1 cellular context compared by ENCODE assay signal in the genomic region with DNA sequence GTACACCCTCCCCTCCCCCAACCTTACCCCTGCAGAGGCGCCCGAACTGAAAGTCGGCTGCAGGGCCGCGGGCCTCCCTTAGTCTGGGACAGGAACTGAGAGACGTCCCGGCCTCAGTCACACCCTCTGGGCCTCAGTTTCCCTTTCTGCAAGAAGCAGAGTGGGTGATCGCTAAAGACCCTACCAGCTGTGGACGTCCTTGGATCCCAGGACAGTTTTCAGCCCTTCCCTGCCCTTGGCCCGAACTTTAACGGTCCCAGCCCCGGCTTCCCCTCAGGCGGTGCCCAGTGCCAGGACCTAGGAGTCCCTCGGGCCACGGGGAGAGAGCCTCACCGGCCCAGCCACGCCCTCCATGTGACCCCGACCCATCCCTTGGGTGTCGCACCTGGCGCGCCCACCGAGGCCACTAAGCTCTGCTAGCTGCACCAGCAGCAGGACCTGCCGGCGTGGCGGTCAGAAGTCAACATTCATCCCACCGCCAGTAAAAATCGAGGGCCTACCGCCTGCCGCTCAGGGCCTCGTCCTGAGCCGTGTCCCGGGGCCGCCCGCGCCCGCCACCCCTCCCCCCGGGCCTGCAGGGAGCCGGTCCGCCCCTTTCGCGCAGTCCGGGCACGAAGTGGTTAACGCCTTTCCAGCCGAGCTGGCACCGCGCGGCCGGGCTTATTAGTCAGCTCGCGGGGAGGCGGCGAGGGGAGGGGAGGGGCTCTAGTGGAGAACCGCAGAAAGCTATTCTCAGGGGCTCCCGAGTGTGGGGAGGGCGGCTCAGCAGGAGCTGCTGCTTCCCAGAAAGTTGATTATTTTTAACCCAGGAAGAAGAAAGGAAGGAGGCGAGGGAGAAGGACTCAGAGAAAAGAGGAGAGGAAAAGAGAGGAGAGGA.
TF ChIP-seq lines count a peak whose summit lies in the region.

No MANE protein-coding gene starts in this region.

TF ChIP-seq in HEK293, 187 proteins besides CTCF, POLR2A, EP300 and RAD21 (continued from another document and continues in another):
- TF ChIP-seq, protein P1, sequence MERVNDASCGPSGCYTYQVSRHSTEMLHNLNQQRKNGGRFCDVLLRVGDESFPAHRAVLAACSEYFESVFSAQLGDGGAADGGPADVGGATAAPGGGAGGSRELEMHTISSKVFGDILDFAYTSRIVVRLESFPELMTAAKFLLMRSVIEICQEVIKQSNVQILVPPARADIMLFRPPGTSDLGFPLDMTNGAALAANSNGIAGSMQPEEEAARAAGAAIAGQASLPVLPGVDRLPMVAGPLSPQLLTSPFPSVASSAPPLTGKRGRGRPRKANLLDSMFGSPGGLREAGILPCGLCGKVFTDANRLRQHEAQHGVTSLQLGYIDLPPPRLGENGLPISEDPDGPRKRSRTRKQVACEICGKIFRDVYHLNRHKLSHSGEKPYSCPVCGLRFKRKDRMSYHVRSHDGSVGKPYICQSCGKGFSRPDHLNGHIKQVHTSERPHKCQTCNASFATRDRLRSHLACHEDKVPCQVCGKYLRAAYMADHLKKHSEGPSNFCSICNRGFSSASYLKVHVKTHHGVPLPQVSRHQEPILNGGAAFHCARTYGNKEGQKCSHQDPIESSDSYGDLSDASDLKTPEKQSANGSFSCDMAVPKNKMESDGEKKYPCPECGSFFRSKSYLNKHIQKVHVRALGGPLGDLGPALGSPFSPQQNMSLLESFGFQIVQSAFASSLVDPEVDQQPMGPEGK (tag by site-specific recombination; IDR thresholded peaks at IDR 0.05) = peak; percentile 95
- TF ChIP-seq ZNF23 (tag by site-specific recombination; IDR thresholded peaks at IDR 0.05; ENCODE audit: borderline replicate concordance) (no peak), ZNF416 (tag by site-specific recombination; IDR thresholded peaks at IDR 0.05) (no peak), ZNF341 (tag by site-specific recombination; IDR thresholded peaks at IDR 0.05; ENCODE audit: low read depth) (peak; percentile 95), ZNF302 (tag by site-specific recombination; IDR thresholded peaks at IDR 0.05; ENCODE audit: low read depth) (no peak), ZNF223 (tag by site-specific recombination; IDR thresholded peaks at IDR 0.05) (no peak), KLF16 (tag by site-specific recombination; IDR thresholded peaks at IDR 0.05) (peak; percentile 46; the same call in 1 of the 2 replicates), ZNF677 (tag by site-specific recombination; IDR thresholded peaks at IDR 0.05) (no peak), ZBTB21 (tag by site-specific recombination; IDR thresholded peaks at IDR 0.05) (no peak), ZNF248 (tag by site-specific recombination; IDR thresholded peaks at IDR 0.05) (no peak), ZNF175 (tag by site-specific recombination; IDR thresholded peaks at IDR 0.05) (no peak), ZNF747 (tag by site-specific recombination; IDR thresholded peaks at IDR 0.05) (no peak), KLF8 (tag by site-specific recombination; IDR thresholded peaks at IDR 0.05) (peak; percentile 89), GLIS1 (tag by site-specific recombination; IDR thresholded peaks at IDR 0.05) (peak; percentile 89), ZNF658 (tag by site-specific recombination; IDR thresholded peaks at IDR 0.05) (no peak), ZNF391 (tag by site-specific recombination; IDR thresholded peaks at IDR 0.05; ENCODE audit: borderline replicate concordance, low read depth) (no peak), ZFHX2 (tag by site-specific recombination; conservative IDR thresholded peaks at IDR 0.05) (peak; percentile 50), ZNF132 (tag by site-specific recombination; IDR thresholded peaks at IDR 0.05; ENCODE audit: borderline replicate concordance) (no peak), ZNF16 (tag by site-specific recombination; IDR thresholded peaks at IDR 0.05; ENCODE audit: low read depth) (no peak), ZNF266 (tag by site-specific recombination; IDR thresholded peaks at IDR 0.05; ENCODE audit: low read depth) (no peak), ZNF24 (tag by site-specific recombination; IDR thresholded peaks at IDR 0.05) (no peak), ZBTB20 (tag by site-specific recombination; IDR thresholded peaks at IDR 0.05) (peak; percentile 82), ZNF239 (tag by site-specific recombination; IDR thresholded peaks at IDR 0.05) (no peak), MYNN (tag by site-specific recombination; IDR thresholded peaks at IDR 0.05; ENCODE audit: borderline replicate concordance) (no peak), ZNF777 (tag by site-specific recombination; IDR thresholded peaks at IDR 0.05; ENCODE audit: borderline replicate concordance) (0 out of 2 replicates have a peak, but pooled peaks have one; percentile 14), ZNF184 (tag by site-specific recombination; IDR thresholded peaks at IDR 0.05) (peak; percentile 61; the same call in 1 of the 2 replicates), ZNF514 (tag by site-specific recombination; IDR thresholded peaks at IDR 0.05) (no peak), ZNF354C (tag by site-specific recombination; IDR thresholded peaks at IDR 0.05; ENCODE audit: borderline replicate concordance, low read depth) (no peak), ZNF311 (tag by site-specific recombination; IDR thresholded peaks at IDR 0.05; ENCODE audit: borderline replicate concordance) (no peak), ZNF433 (tag by site-specific recombination; IDR thresholded peaks at IDR 0.05; ENCODE audit: low read depth) (no peak)
- TF ChIP-seq, protein P2, sequence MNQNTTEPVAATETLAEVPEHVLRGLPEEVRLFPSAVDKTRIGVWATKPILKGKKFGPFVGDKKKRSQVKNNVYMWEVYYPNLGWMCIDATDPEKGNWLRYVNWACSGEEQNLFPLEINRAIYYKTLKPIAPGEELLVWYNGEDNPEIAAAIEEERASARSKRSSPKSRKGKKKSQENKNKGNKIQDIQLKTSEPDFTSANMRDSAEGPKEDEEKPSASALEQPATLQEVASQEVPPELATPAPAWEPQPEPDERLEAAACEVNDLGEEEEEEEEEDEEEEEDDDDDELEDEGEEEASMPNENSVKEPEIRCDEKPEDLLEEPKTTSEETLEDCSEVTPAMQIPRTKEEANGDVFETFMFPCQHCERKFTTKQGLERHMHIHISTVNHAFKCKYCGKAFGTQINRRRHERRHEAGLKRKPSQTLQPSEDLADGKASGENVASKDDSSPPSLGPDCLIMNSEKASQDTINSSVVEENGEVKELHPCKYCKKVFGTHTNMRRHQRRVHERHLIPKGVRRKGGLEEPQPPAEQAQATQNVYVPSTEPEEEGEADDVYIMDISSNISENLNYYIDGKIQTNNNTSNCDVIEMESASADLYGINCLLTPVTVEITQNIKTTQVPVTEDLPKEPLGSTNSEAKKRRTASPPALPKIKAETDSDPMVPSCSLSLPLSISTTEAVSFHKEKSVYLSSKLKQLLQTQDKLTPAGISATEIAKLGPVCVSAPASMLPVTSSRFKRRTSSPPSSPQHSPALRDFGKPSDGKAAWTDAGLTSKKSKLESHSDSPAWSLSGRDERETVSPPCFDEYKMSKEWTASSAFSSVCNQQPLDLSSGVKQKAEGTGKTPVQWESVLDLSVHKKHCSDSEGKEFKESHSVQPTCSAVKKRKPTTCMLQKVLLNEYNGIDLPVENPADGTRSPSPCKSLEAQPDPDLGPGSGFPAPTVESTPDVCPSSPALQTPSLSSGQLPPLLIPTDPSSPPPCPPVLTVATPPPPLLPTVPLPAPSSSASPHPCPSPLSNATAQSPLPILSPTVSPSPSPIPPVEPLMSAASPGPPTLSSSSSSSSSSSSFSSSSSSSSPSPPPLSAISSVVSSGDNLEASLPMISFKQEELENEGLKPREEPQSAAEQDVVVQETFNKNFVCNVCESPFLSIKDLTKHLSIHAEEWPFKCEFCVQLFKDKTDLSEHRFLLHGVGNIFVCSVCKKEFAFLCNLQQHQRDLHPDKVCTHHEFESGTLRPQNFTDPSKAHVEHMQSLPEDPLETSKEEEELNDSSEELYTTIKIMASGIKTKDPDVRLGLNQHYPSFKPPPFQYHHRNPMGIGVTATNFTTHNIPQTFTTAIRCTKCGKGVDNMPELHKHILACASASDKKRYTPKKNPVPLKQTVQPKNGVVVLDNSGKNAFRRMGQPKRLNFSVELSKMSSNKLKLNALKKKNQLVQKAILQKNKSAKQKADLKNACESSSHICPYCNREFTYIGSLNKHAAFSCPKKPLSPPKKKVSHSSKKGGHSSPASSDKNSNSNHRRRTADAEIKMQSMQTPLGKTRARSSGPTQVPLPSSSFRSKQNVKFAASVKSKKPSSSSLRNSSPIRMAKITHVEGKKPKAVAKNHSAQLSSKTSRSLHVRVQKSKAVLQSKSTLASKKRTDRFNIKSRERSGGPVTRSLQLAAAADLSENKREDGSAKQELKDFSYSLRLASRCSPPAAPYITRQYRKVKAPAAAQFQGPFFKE (tag by site-specific recombination; IDR thresholded peaks at IDR 0.05; ENCODE audit: borderline replicate concordance) = 0 out of 2 replicates have a peak, but pooled peaks have one; percentile 37
- TF ChIP-seq, protein P3, sequence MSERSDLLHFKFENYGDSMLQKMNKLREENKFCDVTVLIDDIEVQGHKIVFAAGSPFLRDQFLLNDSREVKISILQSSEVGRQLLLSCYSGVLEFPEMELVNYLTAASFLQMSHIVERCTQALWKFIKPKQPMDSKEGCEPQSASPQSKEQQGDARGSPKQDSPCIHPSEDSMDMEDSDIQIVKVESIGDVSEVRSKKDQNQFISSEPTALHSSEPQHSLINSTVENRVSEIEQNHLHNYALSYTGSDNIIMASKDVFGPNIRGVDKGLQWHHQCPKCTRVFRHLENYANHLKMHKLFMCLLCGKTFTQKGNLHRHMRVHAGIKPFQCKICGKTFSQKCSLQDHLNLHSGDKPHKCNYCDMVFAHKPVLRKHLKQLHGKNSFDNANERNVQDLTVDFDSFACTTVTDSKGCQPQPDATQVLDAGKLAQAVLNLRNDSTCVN (tag by site-specific recombination; optimal IDR thresholded peaks at IDR 0.05) = peak; percentile 77
- TF ChIP-seq, protein P4, sequence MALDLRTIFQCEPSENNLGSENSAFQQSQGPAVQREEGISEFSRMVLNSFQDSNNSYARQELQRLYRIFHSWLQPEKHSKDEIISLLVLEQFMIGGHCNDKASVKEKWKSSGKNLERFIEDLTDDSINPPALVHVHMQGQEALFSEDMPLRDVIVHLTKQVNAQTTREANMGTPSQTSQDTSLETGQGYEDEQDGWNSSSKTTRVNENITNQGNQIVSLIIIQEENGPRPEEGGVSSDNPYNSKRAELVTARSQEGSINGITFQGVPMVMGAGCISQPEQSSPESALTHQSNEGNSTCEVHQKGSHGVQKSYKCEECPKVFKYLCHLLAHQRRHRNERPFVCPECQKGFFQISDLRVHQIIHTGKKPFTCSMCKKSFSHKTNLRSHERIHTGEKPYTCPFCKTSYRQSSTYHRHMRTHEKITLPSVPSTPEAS (tag by site-specific recombination; IDR thresholded peaks at IDR 0.05) = no peak
- TF ChIP-seq, protein P5, sequence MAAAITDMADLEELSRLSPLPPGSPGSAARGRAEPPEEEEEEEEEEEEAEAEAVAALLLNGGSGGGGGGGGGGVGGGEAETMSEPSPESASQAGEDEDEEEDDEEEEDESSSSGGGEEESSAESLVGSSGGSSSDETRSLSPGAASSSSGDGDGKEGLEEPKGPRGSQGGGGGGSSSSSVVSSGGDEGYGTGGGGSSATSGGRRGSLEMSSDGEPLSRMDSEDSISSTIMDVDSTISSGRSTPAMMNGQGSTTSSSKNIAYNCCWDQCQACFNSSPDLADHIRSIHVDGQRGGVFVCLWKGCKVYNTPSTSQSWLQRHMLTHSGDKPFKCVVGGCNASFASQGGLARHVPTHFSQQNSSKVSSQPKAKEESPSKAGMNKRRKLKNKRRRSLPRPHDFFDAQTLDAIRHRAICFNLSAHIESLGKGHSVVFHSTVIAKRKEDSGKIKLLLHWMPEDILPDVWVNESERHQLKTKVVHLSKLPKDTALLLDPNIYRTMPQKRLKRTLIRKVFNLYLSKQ (tag by site-specific recombination; IDR thresholded peaks at IDR 0.05; ENCODE audit: borderline replicate concordance) = no peak
- TF ChIP-seq, protein P6, sequence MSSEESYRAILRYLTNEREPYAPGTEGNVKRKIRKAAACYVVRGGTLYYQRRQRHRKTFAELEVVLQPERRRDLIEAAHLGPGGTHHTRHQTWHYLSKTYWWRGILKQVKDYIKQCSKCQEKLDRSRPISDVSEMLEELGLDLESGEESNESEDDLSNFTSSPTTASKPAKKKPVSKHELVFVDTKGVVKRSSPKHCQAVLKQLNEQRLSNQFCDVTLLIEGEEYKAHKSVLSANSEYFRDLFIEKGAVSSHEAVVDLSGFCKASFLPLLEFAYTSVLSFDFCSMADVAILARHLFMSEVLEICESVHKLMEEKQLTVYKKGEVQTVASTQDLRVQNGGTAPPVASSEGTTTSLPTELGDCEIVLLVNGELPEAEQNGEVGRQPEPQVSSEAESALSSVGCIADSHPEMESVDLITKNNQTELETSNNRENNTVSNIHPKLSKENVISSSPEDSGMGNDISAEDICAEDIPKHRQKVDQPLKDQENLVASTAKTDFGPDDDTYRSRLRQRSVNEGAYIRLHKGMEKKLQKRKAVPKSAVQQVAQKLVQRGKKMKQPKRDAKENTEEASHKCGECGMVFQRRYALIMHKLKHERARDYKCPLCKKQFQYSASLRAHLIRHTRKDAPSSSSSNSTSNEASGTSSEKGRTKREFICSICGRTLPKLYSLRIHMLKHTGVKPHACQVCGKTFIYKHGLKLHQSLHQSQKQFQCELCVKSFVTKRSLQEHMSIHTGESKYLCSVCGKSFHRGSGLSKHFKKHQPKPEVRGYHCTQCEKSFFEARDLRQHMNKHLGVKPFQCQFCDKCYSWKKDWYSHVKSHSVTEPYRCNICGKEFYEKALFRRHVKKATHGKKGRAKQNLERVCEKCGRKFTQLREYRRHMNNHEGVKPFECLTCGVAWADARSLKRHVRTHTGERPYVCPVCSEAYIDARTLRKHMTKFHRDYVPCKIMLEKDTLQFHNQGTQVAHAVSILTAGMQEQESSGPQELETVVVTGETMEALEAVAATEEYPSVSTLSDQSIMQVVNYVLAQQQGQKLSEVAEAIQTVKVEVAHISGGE (tag by site-specific recombination; conservative IDR thresholded peaks at IDR 0.05; ENCODE audit: low read depth) = 0 out of 2 replicates have a peak, but pooled peaks have one; percentile 11
- TF ChIP-seq, protein P7, sequence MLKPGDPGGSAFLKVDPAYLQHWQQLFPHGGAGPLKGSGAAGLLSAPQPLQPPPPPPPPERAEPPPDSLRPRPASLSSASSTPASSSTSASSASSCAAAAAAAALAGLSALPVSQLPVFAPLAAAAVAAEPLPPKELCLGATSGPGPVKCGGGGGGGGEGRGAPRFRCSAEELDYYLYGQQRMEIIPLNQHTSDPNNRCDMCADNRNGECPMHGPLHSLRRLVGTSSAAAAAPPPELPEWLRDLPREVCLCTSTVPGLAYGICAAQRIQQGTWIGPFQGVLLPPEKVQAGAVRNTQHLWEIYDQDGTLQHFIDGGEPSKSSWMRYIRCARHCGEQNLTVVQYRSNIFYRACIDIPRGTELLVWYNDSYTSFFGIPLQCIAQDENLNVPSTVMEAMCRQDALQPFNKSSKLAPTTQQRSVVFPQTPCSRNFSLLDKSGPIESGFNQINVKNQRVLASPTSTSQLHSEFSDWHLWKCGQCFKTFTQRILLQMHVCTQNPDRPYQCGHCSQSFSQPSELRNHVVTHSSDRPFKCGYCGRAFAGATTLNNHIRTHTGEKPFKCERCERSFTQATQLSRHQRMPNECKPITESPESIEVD (tag by site-specific recombination; IDR thresholded peaks at IDR 0.05) = no peak
